ENCODE assay signal across 8 cellular contexts in the genomic region with DNA sequence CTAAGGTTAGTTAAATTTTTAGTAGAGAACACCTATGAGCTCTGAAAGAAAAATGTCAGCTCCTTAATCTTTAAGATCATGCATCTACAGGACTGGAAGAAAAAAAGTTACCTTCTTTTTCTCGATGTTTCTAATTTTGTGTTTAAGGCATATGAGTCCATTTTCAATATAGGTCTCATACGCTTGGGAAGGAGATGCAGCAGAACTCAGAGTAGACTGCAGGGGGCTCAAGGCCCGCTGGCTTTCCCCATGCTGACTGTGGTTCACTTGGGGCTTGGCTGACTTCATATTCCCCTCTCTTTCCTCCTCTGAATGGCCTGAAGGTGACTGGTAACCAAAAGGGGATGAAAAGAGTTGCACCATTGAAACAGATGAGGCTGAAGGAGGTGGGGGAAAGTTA. TPM values are rescaled to one million over a fixed set of nuclear protein-coding genes. Genes with fewer than 3 reads are reported as not detected.
A peak's percentile ranks its signal among the peaks of the same experiment; 100 is the strongest.
DNase-seq lines count a peak whose midpoint lies in the region; ATAC-seq and TF ChIP-seq lines count a peak whose summit lies in the region.

No MANE protein-coding gene starts in this region.

- no peaks in the 10 kb centered on the region for H3K27me3 ChIP-seq in SU-DHL-6 (ENCODE audit: low read length)
- H3K27me3 ChIP-seq in esophagus muscularis mucosa: no peaks in the 10 kb centered on the region
- no peaks in the 10 kb centered on the region for H3K27me3 ChIP-seq in ovary

- H3K36me3 ChIP-seq in SU-DHL-6 (ENCODE audit: low read length) (no peaks in the 10 kb centered on the region), esophagus muscularis mucosa (no peaks in the 10 kb centered on the region), ovary (no peaks in the 10 kb centered on the region)

- 68% methylated on average over 3 of the region's 3 CpGs for WGBS in esophagus muscularis mucosa
- 69 to 74% (median 70%) methylated on average over 3 of the region's 3 CpGs for WGBS in ovary, 3 donors

- H3K27me3 Mint-ChIP-seq in stimulated activated naive CD8-positive, alpha-beta T cell treated with anti-CD3 and anti-CD28 coated beads, Interleukin-15, amount 100 ng/mL, for 72 hours: no peaks in the 10 kb centered on the region

- peaks cover 7% of the 10 kb centered on the region; the same call in 1 of the 2 replicates for H3F3A ChIP-seq in SU-DHL-6 (ENCODE audit: insufficient read depth)

- H3K4me3 ChIP-seq in SU-DHL-6 (ENCODE audit: insufficient read depth, low read length, poor library complexity, severe bottlenecking) (no peak overlapping the region), fibroblast of mammary gland (ENCODE audit: control insufficient read depth, low read depth, low read length) (peak overlapping the region; percentile 87), esophagus muscularis mucosa (peak overlapping the region in 2 of 4 donors; percentile 82 to 86), ovary (no peak overlapping the region)

- H3K4me1 ChIP-seq in esophagus muscularis mucosa: peaks cover 14 to 22% (median 19%) of the 10 kb centered on the region in 4 donors
- peaks cover 5% of the 10 kb centered on the region for H3K4me1 ChIP-seq in ovary (ENCODE audit: insufficient read depth)

- H3K9me3 ChIP-seq in SU-DHL-6 (ENCODE audit: insufficient read depth, low read length): no peaks in the 10 kb centered on the region
- no peaks in the 10 kb centered on the region for H3K9me3 ChIP-seq in esophagus muscularis mucosa
- no peaks in the 10 kb centered on the region for H3K9me3 ChIP-seq in ovary

- H3K79me2 ChIP-seq in SU-DHL-6 (ENCODE audit: insufficient read depth, low read length): no peaks in the 10 kb centered on the region

- peak; percentile 10 for TF ChIP-seq CTCF in SU-DHL-6 (IDR thresholded peaks at IDR 0.05; ENCODE audit: insufficient read depth, low read length, poor library complexity, severe bottlenecking)
- peak; percentile 60 for TF ChIP-seq CTCF in fibroblast of mammary gland (conservative IDR thresholded peaks at IDR 0.05; ENCODE audit: control insufficient read depth, insufficient read depth, low read depth, low read length)
- no peak for TF ChIP-seq CTCF in esophagus muscularis mucosa (IDR thresholded peaks at IDR 0.05)
- no peak for TF ChIP-seq CTCF in ovary (IDR thresholded peaks at IDR 0.05)

- H3K27ac ChIP-seq in SU-DHL-6 (ENCODE audit: low read depth, low read length) (no peak overlapping the region), esophagus muscularis mucosa (replicated peaks in 1 of 4) (peak overlapping the region in 1 of 4 donors; percentile 90), ovary (no peak overlapping the region)

- TF ChIP-seq POLR2A in esophagus muscularis mucosa (IDR thresholded peaks at IDR 0.05; ENCODE audit: low read depth) (no peak), ovary (IDR thresholded peaks at IDR 0.05) (no peak)

- no peak overlapping the region for H2AFZ ChIP-seq in SU-DHL-6 (ENCODE audit: low read depth, low read length, severe bottlenecking)

- H3K27ac Mint-ChIP-seq in stimulated activated naive CD8-positive, alpha-beta T cell treated with anti-CD3 and anti-CD28 coated beads, Interleukin-15, amount 100 ng/mL, for 72 hours: no peak overlapping the region

- no peaks in the 10 kb centered on the region for H3K9me2 ChIP-seq in SU-DHL-6 (replicated peaks; ENCODE audit: insufficient read depth, low read length)

- H3K9ac ChIP-seq in SU-DHL-6 (ENCODE audit: low read length): no peak overlapping the region

- peak; percentile 14 for DNase-seq in CMK (ENCODE audit: low read depth)
- peak; percentile 28 for DNase-seq in HCEC 1CT
- DNase-seq in fibroblast of mammary gland (ENCODE audit: low read depth): peak; percentile 54
- DNase-seq in stimulated activated naive CD8-positive, alpha-beta T cell treated with anti-CD3 and anti-CD28 coated beads, Interleukin-15, amount 100 ng/mL, for 72 hours: peak; percentile 27 to 28
- DNase-seq in esophagus muscularis mucosa (ENCODE audit: extremely low spot score): no peak
- DNase-seq in ovary: no peak
- no peak for DNase-seq in epidermal melanocyte (ENCODE audit: insufficient read length, low spot score)

- peak overlapping the region; percentile 90 to 92 for H3K4me3 Mint-ChIP-seq in stimulated activated naive CD8-positive, alpha-beta T cell treated with anti-CD3 and anti-CD28 coated beads, Interleukin-15, amount 100 ng/mL, for 72 hours

- H3K9me3 Mint-ChIP-seq in stimulated activated naive CD8-positive, alpha-beta T cell treated with anti-CD3 and anti-CD28 coated beads, Interleukin-15, amount 100 ng/mL, for 72 hours: no peaks in the 10 kb centered on the region

- no peak for TF ChIP-seq EP300 in esophagus muscularis mucosa (IDR thresholded peaks at IDR 0.05)
- TF ChIP-seq EP300 in ovary (IDR thresholded peaks at IDR 0.05): no peak

- H4K20me1 ChIP-seq in SU-DHL-6 (ENCODE audit: low read depth, low read length): no peaks in the 10 kb centered on the region

- ATAC-seq in stimulated activated naive CD8-positive, alpha-beta T cell treated with anti-CD3 and anti-CD28 coated beads, Interleukin-15, amount 100 ng/mL, for 72 hours: no peak

- intact Hi-C loops in esophagus muscularis mucosa (cut with DNase I): no loop called here
- intact Hi-C loops in ovary (cut with DNase I): no loop called here

- peak overlapping the region; percentile 80 for H3K4me2 ChIP-seq in SU-DHL-6 (ENCODE audit: low read depth, low read length, poor library complexity, severe bottlenecking)

- H3K4me1 Mint-ChIP-seq in stimulated activated naive CD8-positive, alpha-beta T cell treated with anti-CD3 and anti-CD28 coated beads, Interleukin-15, amount 100 ng/mL, for 72 hours: peaks cover 64% of the 10 kb centered on the region

RNA-seq across cellular contexts. Expression of a gene that starts 1.5 kb away (rescaled TPM):
- total RNA-seq in esophagus muscularis mucosa (10 to 100 TPM; 21.5 to 44.4 (median 27.9) TPM), ovary (10 to 100 TPM; 17.2 to 31.7 (median 25.9) TPM)
- polyA plus RNA-seq in ovary: 10 to 100 TPM; 16.8 to 20.1 TPM

RNA-seq across cellular contexts. Expression of a gene that starts 57.6 kb away (rescaled TPM):
- total RNA-seq in esophagus muscularis mucosa (10 to 100 TPM; 35.0 to 63.6 (median 41.0) TPM), ovary (10 to 100 TPM; 23.4 to 49.6 (median 47.1) TPM)
- polyA plus RNA-seq in ovary: 10 to 100 TPM; 15.7 to 34.5 TPM

Comparison
In these comparisons a context has a peak if more than half of its experiments do, and no peak if none do; other contexts are left out.
1. DNase-seq: peak in CMK (single experiment), HCEC 1CT (single experiment), fibroblast of mammary gland (single experiment) and stimulated activated naive CD8-positive, alpha-beta T cell treated with anti-CD3 and anti-CD28 coated beads, Interleukin-15, amount 100 ng/mL, for 72 hours (2 of 2); none in esophagus muscularis mucosa (single experiment), ovary (0 of 5) and epidermal melanocyte (single experiment).
2. CTCF ChIP-seq: peak in SU-DHL-6 (single experiment) and fibroblast of mammary gland (single experiment); none in esophagus muscularis mucosa (0 of 3) and ovary (0 of 3).